In genomic region chr2:39902103-39902502, GRCh38 we compare ENCODE assay signal across 19 cellular contexts.
DNase-seq lines count a peak whose midpoint lies in the region; ATAC-seq and TF ChIP-seq lines count a peak whose summit lies in the region.
"Had no signal": no experiment of that assay in that cellular context is flagged by ENCODE, and none has a peak within 500 bp of the region (broad histone marks: within the 10 kb centered on the region; RNA-seq: fewer than 3 reads in every experiment).

No MANE protein-coding gene starts in this region.

- no peaks in the 10 kb centered on the region for H3K36me3 Mint-ChIP-seq in natural killer cell
- H3K36me3 Mint-ChIP-seq: type B pancreatic cell had no signal

- H3K27me3 Mint-ChIP-seq in natural killer cell (ENCODE audit: low read depth in 2 of 2) = peaks cover 0 to 6% of the 10 kb centered on the region in 2 donors

- H2BK15ac ChIP-seq in IMR-90 (ENCODE audit: low read depth, low read length) (no peak overlapping the region), mesenchymal stem cell (ENCODE audit: low read depth, poor library complexity, severe bottlenecking) (no peak overlapping the region)

- DNase-seq in BJ (ENCODE audit: low read depth) = peak; percentile 16
- peak; percentile 85 for DNase-seq in IMR-90
- peak; percentile 12 for DNase-seq in choroid plexus epithelial cell (ENCODE audit: low read depth)
- peak; percentile 64 for DNase-seq in mesenchymal stem cell
- DNase-seq in natural killer cell = no peak
- no peak for DNase-seq in DMS53 (lab: John Stamatoyannopoulos, UW)
- no peak for DNase-seq in globus pallidus (ENCODE audit: low spot score)
- DNase-seq: activated B cell treated with CpG ODN at 0.5 μM for 24 hours; anterior cingulate cortex; effector CD4-positive, alpha-beta T cell; GF-D8; heart left ventricle; NCI-H1105 treated with DMSO at 0.1 percent for 48 hours; NCI-H2227 treated with DMSO at 0.1 percent for 48 hours; stimulated activated CD4-positive, alpha-beta T cell treated with anti-CD3 and anti-CD28 coated beads, Interleukin-1b, Interleukin-23, amount 100 ng/mL, for 48 hours; stimulated activated CD8-positive, alpha-beta memory T cell treated with anti-CD3 and anti-CD28 coated beads, Interleukin-4, amount 100 ng/mL, for 48 hours had no signal

- no peak overlapping the region for H3K9ac ChIP-seq in IMR-90 (ENCODE audit: low read depth, low read length)
- no peak overlapping the region for H3K9ac ChIP-seq in mesenchymal stem cell (ENCODE audit: low read length)

- in situ Hi-C loops in IMR-90 (cut with MboI; ENCODE audit: low sequenced_read_pairs) = loop anchor here (10.0 to 25.0 kb wide), 3 partner anchors 553 to 1883 kb away; partner anchors contain the start of gene SLC8A1

- H3K27ac Mint-ChIP-seq in natural killer cell = no peak overlapping the region
- H3K27ac Mint-ChIP-seq: activated B cell treated with CpG ODN at 0.5 μM for 24 hours, type B pancreatic cell had no signal

- H3K4ac ChIP-seq in IMR-90 (ENCODE audit: low read depth, low read length) (no peak overlapping the region), mesenchymal stem cell (ENCODE audit: low read depth in 1 of 2, low read length in 2 of 2) (no peak overlapping the region)

- no TSS peak for BruUV-seq in IMR-90 (replicated peaks; lab: Mats Ljungman, UMichigan)

- intact Hi-C loops in IMR-90 (cut with micrococcal nuclease) = no loop called here
- intact Hi-C loops in natural killer cell (cut with micrococcal nuclease) = no loop called here

- no peak overlapping the region for H2AK9ac ChIP-seq in IMR-90 (replicated peaks; ENCODE audit: low read depth, low read length, poor library complexity)

- no peaks in the 10 kb centered on the region for H3K4me1 Mint-ChIP-seq in natural killer cell
- H3K4me1 Mint-ChIP-seq: activated B cell treated with CpG ODN at 0.5 μM for 24 hours had no signal

- no peak for TF ChIP-seq RAD21 in IMR-90 (IDR thresholded peaks at IDR 0.05; ENCODE audit: low read length)

- H3K4me1 ChIP-seq in IMR-90 (ENCODE audit: control insufficient read depth, insufficient read depth, low read length) (no peaks in the 10 kb centered on the region), mesenchymal stem cell (ENCODE audit: control insufficient read depth, insufficient read depth, low read depth, low read length) (no peaks in the 10 kb centered on the region)
- H3K4me1 ChIP-seq: heart left ventricle, prostate gland had no signal

- H3K14ac ChIP-seq in IMR-90 (replicated peaks; ENCODE audit: low read depth, low read length) (no peak overlapping the region), mesenchymal stem cell (ENCODE audit: low read length in 2 of 2) (no peak overlapping the region)

- H3K4me2 ChIP-seq in IMR-90 (ENCODE audit: low read depth, low read length) = no peak overlapping the region
- H3K4me2 ChIP-seq in mesenchymal stem cell (ENCODE audit: low read length, poor library complexity, severe bottlenecking) = no peak overlapping the region

- no peak for TF ChIP-seq CTCF in BJ (IDR thresholded peaks at IDR 0.05; ENCODE audit: insufficient read depth, low read depth, low read length)
- TF ChIP-seq CTCF in IMR-90 (conservative IDR thresholded peaks at IDR 0.05; ENCODE audit: low read depth, low read length) = no peak
- TF ChIP-seq CTCF in choroid plexus epithelial cell (conservative IDR thresholded peaks at IDR 0.05; ENCODE audit: low read depth, low read length) = no peak
- no peak for TF ChIP-seq CTCF in natural killer cell (IDR thresholded peaks at IDR 0.05)

- no peak overlapping the region for H2AK5ac ChIP-seq in IMR-90 (ENCODE audit: low read depth, low read length)
- H2AK5ac ChIP-seq in mesenchymal stem cell (ENCODE audit: low read length, severe bottlenecking) = no peak overlapping the region

- no peak overlapping the region for H2BK120ac ChIP-seq in IMR-90 (ENCODE audit: low read depth, low read length)
- no peak overlapping the region for H2BK120ac ChIP-seq in mesenchymal stem cell (ENCODE audit: low read depth, low read length)

- no peak overlapping the region for H2BK5ac ChIP-seq in IMR-90 (ENCODE audit: low read depth, low read length, poor library complexity, severe bottlenecking)
- H2BK5ac ChIP-seq in mesenchymal stem cell (ENCODE audit: low read depth, low read length, poor library complexity, severe bottlenecking) = no peak overlapping the region

- no peaks in the 10 kb centered on the region for H3K79me1 ChIP-seq in IMR-90 (ENCODE audit: low read depth in 1 of 2, low read length in 2 of 2)
- H3K79me1 ChIP-seq in mesenchymal stem cell (replicated peaks; ENCODE audit: low read length, poor library complexity, severe bottlenecking) = no peaks in the 10 kb centered on the region

- H4K91ac ChIP-seq in IMR-90 (ENCODE audit: insufficient read depth, low read depth, low read length) (no peak overlapping the region), mesenchymal stem cell (ENCODE audit: low read length) (no peak overlapping the region)

- peaks cover 0 to 2% of the 10 kb centered on the region in 2 donors for H3K9me3 Mint-ChIP-seq in natural killer cell
- H3K9me3 Mint-ChIP-seq: activated B cell treated with CpG ODN at 0.5 μM for 24 hours, type B pancreatic cell had no signal

- no peak overlapping the region for H3K27ac ChIP-seq in IMR-90 (ENCODE audit: insufficient read depth, low read length)
- no peak overlapping the region for H3K27ac ChIP-seq in mesenchymal stem cell (ENCODE audit: low read length, poor library complexity, severe bottlenecking)
- H3K27ac ChIP-seq: heart left ventricle, prostate gland had no signal

- H2AFZ ChIP-seq in IMR-90 (replicated peaks; ENCODE audit: low read length, poor library complexity) (no peak overlapping the region), mesenchymal stem cell (ENCODE audit: low read depth, low read length) (no peak overlapping the region)

- H2BK20ac ChIP-seq in IMR-90 (ENCODE audit: low read depth, low read length) = no peak overlapping the region

- H4K5ac ChIP-seq in IMR-90 (ENCODE audit: low read depth, low read length) = no peak overlapping the region

- H4K8ac ChIP-seq in IMR-90 (ENCODE audit: low read depth in 2 of 2, low read length in 2 of 2) (no peak overlapping the region), mesenchymal stem cell (ENCODE audit: low read length) (no peak overlapping the region)

- POLR2A ChIA-PET in BJ (lab: Charles Lee) (no interaction called here), IMR-90 (lab: Charles Lee; ENCODE audit: unreplicated experiment) (no interaction called here)

- no peak for TF ChIP-seq POLR2A in IMR-90 (IDR thresholded peaks at IDR 0.05; ENCODE audit: low read depth, low read length)

- no peaks in the 10 kb centered on the region for H4K20me1 ChIP-seq in IMR-90 (ENCODE audit: insufficient read depth, low read length)

- H3K18ac ChIP-seq in IMR-90 (ENCODE audit: low read depth, low read length) = no peak overlapping the region
- no peak overlapping the region for H3K18ac ChIP-seq in mesenchymal stem cell (ENCODE audit: low read depth in 1 of 2, low read length in 2 of 2)

- CTCF ChIA-PET in BJ (lab: Yijun Ruan, JAX) (no interaction called here), IMR-90 (lab: Yijun Ruan, JAX) (no interaction called here)

- no peaks in the 10 kb centered on the region for H3K36me3 ChIP-seq in BJ (ENCODE audit: control insufficient read depth, insufficient read depth, low read length)
- no peaks in the 10 kb centered on the region for H3K36me3 ChIP-seq in IMR-90 (ENCODE audit: control insufficient read depth, insufficient read depth, low read length)
- H3K36me3 ChIP-seq in mesenchymal stem cell (ENCODE audit: control insufficient read depth in 1 of 2, insufficient read depth in 2 of 2, low read depth in 1 of 2, low read length in 2 of 2) = no peaks in the 10 kb centered on the region
- H3K36me3 ChIP-seq: heart left ventricle, prostate gland had no signal

- H3K4me3 ChIP-seq in BJ (ENCODE audit: low read depth, low read length) = no peak overlapping the region
- no peak overlapping the region for H3K4me3 ChIP-seq in IMR-90 (ENCODE audit: insufficient read depth, low read depth, low read length)
- H3K4me3 ChIP-seq in choroid plexus epithelial cell (ENCODE audit: low read depth, low read length) = no peak overlapping the region
- H3K4me3 ChIP-seq in mesenchymal stem cell (ENCODE audit: insufficient read depth in 1 of 2, low read depth in 1 of 2, low read length in 2 of 2) = no peak overlapping the region
- H3K4me3 ChIP-seq: heart left ventricle, prostate gland had no signal

- ATAC-seq in IMR-90 (ENCODE audit: low read depth) (peak; percentile 91), natural killer cell (no peak), HG02798 (IDR thresholded peaks at IDR 0.05; ENCODE audit: poor library complexity, unreplicated experiment) (no peak)
- ATAC-seq: heart left ventricle had no signal

- H3K23ac ChIP-seq in IMR-90 (ENCODE audit: low read depth, low read length) (no peak overlapping the region), mesenchymal stem cell (ENCODE audit: low read length in 2 of 2) (no peak overlapping the region)

- no peak overlapping the region for H3K4me3 Mint-ChIP-seq in natural killer cell
- H3K4me3 Mint-ChIP-seq: activated B cell treated with CpG ODN at 0.5 μM for 24 hours, type B pancreatic cell had no signal

- H3K9me3 ChIP-seq in IMR-90 (ENCODE audit: control insufficient read depth, insufficient read depth, low read length) (no peaks in the 10 kb centered on the region), mesenchymal stem cell (ENCODE audit: control insufficient read depth, low read length) (peaks cover 6% of the 10 kb centered on the region)
- H3K9me3 ChIP-seq: heart left ventricle, prostate gland had no signal

- H3K9me1 ChIP-seq in IMR-90 (ENCODE audit: insufficient read depth, low read length) = peaks cover 5% of the 10 kb centered on the region; the same call in 1 of the 2 replicates

- H2BK12ac ChIP-seq in mesenchymal stem cell (ENCODE audit: low read length in 2 of 2) = no peak overlapping the region

- no peak overlapping the region for H3K56ac ChIP-seq in IMR-90 (ENCODE audit: extremely low read depth, insufficient read depth, low read length)

- H3K27me3 ChIP-seq in BJ (ENCODE audit: control insufficient read depth, insufficient read depth, low read length) (no peaks in the 10 kb centered on the region), IMR-90 (ENCODE audit: control insufficient read depth, insufficient read depth, low read length) (no peaks in the 10 kb centered on the region; the same call in 1 of the 2 replicates), mesenchymal stem cell (ENCODE audit: control insufficient read depth in 1 of 2, insufficient read depth in 1 of 2, low read length in 2 of 2) (no peaks in the 10 kb centered on the region)
- H3K27me3 ChIP-seq: heart left ventricle had no signal

- dilution Hi-C loops in IMR-90 (cut with HindIII; ENCODE audit: low sequenced_read_pairs, unreplicated experiment) = no loop called here

TF ChIP-seq in IMR-90, 13 proteins besides CTCF, POLR2A, EP300 and RAD21:
- TF ChIP-seq FOS (IDR thresholded peaks at IDR 0.05; ENCODE audit: low read depth, low read length) (peak; percentile 49), CHD1 (IDR thresholded peaks at IDR 0.05; ENCODE audit: low read depth, low read length) (no peak), NFE2L2 (IDR thresholded peaks at IDR 0.05; ENCODE audit: low read depth, low read length) (no peak), SMC3 (IDR thresholded peaks at IDR 0.05; ENCODE audit: low read depth, low read length) (no peak), BHLHE40 (IDR thresholded peaks at IDR 0.05; ENCODE audit: low read depth, low read length) (no peak)

Comparison
In these comparisons a context has a peak if more than half of its experiments do, and no peak if none do; other contexts are left out.
1. DNase-seq: peak in BJ (single experiment), IMR-90 (single experiment), choroid plexus epithelial cell (single experiment) and mesenchymal stem cell (single experiment); none in natural killer cell (single experiment), DMS53 (single experiment) and globus pallidus (single experiment).